19 cellular contexts compared by ENCODE assay signal in the genomic region with DNA sequence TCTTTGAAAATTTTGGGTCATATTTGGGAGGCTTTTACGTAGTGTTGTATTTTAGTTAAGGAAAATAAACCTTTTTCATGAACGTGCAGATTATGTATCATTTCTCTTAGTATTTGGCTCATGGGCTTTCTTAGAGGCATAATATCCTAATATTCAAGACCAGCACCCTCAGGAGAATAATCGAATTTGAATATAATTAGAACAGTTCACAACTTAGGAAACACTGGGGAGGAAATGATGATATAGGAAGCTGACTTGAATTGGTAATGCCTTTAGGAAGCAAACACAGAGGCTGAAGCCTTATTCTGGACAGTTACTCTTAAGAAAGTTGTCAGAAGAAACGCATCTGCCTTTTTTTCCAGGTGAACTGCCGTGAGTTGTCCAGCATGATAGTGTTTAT.
"Had no signal": no experiment of that assay in that cellular context is flagged by ENCODE, and none has a peak within 500 bp of the region (broad histone marks: within the 10 kb centered on the region; RNA-seq: fewer than 3 reads in every experiment).

Gene GFRAL, plus strand, starts transcription at position 301 of the 400 bp plus-strand sequence. Its CDS starts 86 bp downstream, at position 387.

- DNase-seq: colonic mucosa; cortex of kidney; dermis blood vessel endothelial cell; dorsolateral prefrontal cortex; effector CD4-positive, alpha-beta T cell; effector CD8-positive, alpha-beta T cell; effector memory CD4-positive, alpha-beta T cell; effector memory CD8-positive, alpha-beta T cell; endodermal cell; erythroblast; esophagus squamous epithelium; foreskin fibroblast; foreskin keratinocyte; foreskin melanocyte; gastrocnemius medialis; glutamatergic neuron; head of caudate nucleus; heart left ventricle; heart right ventricle had no signal
